1 cellular context compared by ENCODE assay signal in genomic region chr1:12604114-12604874, GRCh38.
TF ChIP-seq lines count a peak whose summit lies in the region.

No MANE protein-coding gene starts in this region.

TF ChIP-seq in HepG2, 621 proteins besides CTCF, POLR2A, EP300 and RAD21 (continued from another document and continues in another):
- peak; percentile 46; the same call in 1 of the 2 replicates for TF ChIP-seq HNF1B (CRISPR knock-in tag; IDR thresholded peaks at IDR 0.05)
- peak; percentile 76; the same call in 1 of the 2 replicates for TF ChIP-seq ATF2 (CRISPR knock-in tag; IDR thresholded peaks at IDR 0.05)
- no peak for TF ChIP-seq IRF1 (CRISPR knock-in tag; IDR thresholded peaks at IDR 0.05; ENCODE audit: low read depth)
- TF ChIP-seq ZNF530 (CRISPR knock-in tag; IDR thresholded peaks at IDR 0.05; ENCODE audit: low read depth), result no peak
- TF ChIP-seq ZFX (CRISPR knock-in tag; IDR thresholded peaks at IDR 0.05; ENCODE audit: low read depth), result peak; percentile 57; the same call in 1 of the 2 replicates
- no peak for TF ChIP-seq DNMT1 (CRISPR knock-in tag; IDR thresholded peaks at IDR 0.05)
- peak; percentile 52; the same call in 1 of the 2 replicates for TF ChIP-seq HOXA3 (CRISPR knock-in tag; IDR thresholded peaks at IDR 0.05)
- peak; percentile 85 for TF ChIP-seq ZNF614 (CRISPR knock-in tag; IDR thresholded peaks at IDR 0.05; ENCODE audit: borderline replicate concordance)
- peak; percentile 63; the same call in 1 of the 2 replicates for TF ChIP-seq BCL3 (CRISPR knock-in tag; IDR thresholded peaks at IDR 0.05)
- 0 out of 2 replicates have a peak, but pooled peaks have one; percentile 19 for TF ChIP-seq POLR2G (IDR thresholded peaks at IDR 0.05; ENCODE audit: low read depth, low read length)
- TF ChIP-seq MTERF4 (CRISPR knock-in tag; IDR thresholded peaks at IDR 0.05), result no peak
- no peak for TF ChIP-seq BRD4 (CRISPR knock-in tag; IDR thresholded peaks at IDR 0.05)
- peak; percentile 69; the same call in 1 of the 2 replicates for TF ChIP-seq TARDBP (CRISPR knock-in tag; IDR thresholded peaks at IDR 0.05)
- TF ChIP-seq ZNF275 (CRISPR knock-in tag; IDR thresholded peaks at IDR 0.05; ENCODE audit: borderline replicate concordance), result no peak
- TF ChIP-seq ZNF543 (CRISPR knock-in tag; IDR thresholded peaks at IDR 0.05), result no peak
- 0 out of 2 replicates have a peak, but pooled peaks have one; percentile 48 for TF ChIP-seq JUN (CRISPR knock-in tag; IDR thresholded peaks at IDR 0.05)
- TF ChIP-seq ZFP36L1 (CRISPR knock-in tag; IDR thresholded peaks at IDR 0.05), result peak; percentile 66; the same call in 1 of the 2 replicates
- no peak for TF ChIP-seq ZNF704 (CRISPR knock-in tag; IDR thresholded peaks at IDR 0.05; ENCODE audit: borderline replicate concordance)
- TF ChIP-seq FOXJ3 (CRISPR knock-in tag; IDR thresholded peaks at IDR 0.05; ENCODE audit: borderline replicate concordance), result peak; percentile 22; the same call in 1 of the 2 replicates
- TF ChIP-seq DBP (CRISPR knock-in tag; IDR thresholded peaks at IDR 0.05; ENCODE audit: not compliant biosample characterization), result no peak
- TF ChIP-seq ZGPAT (CRISPR knock-in tag; IDR thresholded peaks at IDR 0.05), result peak; percentile 81
- TF ChIP-seq NFKBIZ (CRISPR knock-in tag; IDR thresholded peaks at IDR 0.05), result peak; percentile 96; the same call in 1 of the 2 replicates
- peak; percentile 92 for TF ChIP-seq JUNB (CRISPR knock-in tag; IDR thresholded peaks at IDR 0.05; ENCODE audit: borderline replicate concordance)
- peak; percentile 60; the same call in 1 of the 2 replicates for TF ChIP-seq ZNF605 (CRISPR knock-in tag; IDR thresholded peaks at IDR 0.05)
- peak; percentile 88 for TF ChIP-seq MEF2D (CRISPR knock-in tag; IDR thresholded peaks at IDR 0.05)
- no peak for TF ChIP-seq CBX2 (IDR thresholded peaks at IDR 0.05; ENCODE audit: low read depth, low read length)
- TF ChIP-seq CBX2 (CRISPR knock-in tag; IDR thresholded peaks at IDR 0.05; ENCODE audit: low read depth), result no peak
- TF ChIP-seq KDM2A (CRISPR knock-in tag; IDR thresholded peaks at IDR 0.05; ENCODE audit: borderline replicate concordance, low read depth), result 0 out of 2 replicates have a peak, but pooled peaks have one; percentile 48
- peak; percentile 97 for TF ChIP-seq NR2F6 (IDR thresholded peaks at IDR 0.05)
- TF ChIP-seq NR2F6 (CRISPR knock-in tag; IDR thresholded peaks at IDR 0.05), result peak; percentile 98
- TF ChIP-seq SNAPC4 (CRISPR knock-in tag; IDR thresholded peaks at IDR 0.05), result peak; percentile 79
- no peak for TF ChIP-seq RFX5 (IDR thresholded peaks at IDR 0.05; ENCODE audit: low read depth, low read length)
- peak; percentile 57; the same call in 1 of the 2 replicates for TF ChIP-seq PBX2 (CRISPR knock-in tag; IDR thresholded peaks at IDR 0.05)
- TF ChIP-seq ZSCAN25 (CRISPR knock-in tag; IDR thresholded peaks at IDR 0.05), result peak; percentile 60; the same call in 1 of the 2 replicates
- TF ChIP-seq BORCS8-MEF2B (CRISPR knock-in tag; IDR thresholded peaks at IDR 0.05), result no peak
- peak; percentile 95 for TF ChIP-seq ZBTB26 (CRISPR knock-in tag; IDR thresholded peaks at IDR 0.05; ENCODE audit: borderline replicate concordance)
- peak; percentile 66; the same call in 1 of the 2 replicates for TF ChIP-seq ZNF12 (CRISPR knock-in tag; IDR thresholded peaks at IDR 0.05)
- no peak for TF ChIP-seq ZNF510 (CRISPR knock-in tag; IDR thresholded peaks at IDR 0.05; ENCODE audit: low read depth)
- peak; percentile 66; the same call in 1 of the 2 replicates for TF ChIP-seq ZNF337 (CRISPR knock-in tag; IDR thresholded peaks at IDR 0.05; ENCODE audit: borderline replicate concordance, low read depth)
- peak; percentile 51; the same call in 1 of the 2 replicates for TF ChIP-seq ZNF772 (CRISPR knock-in tag; IDR thresholded peaks at IDR 0.05)
- TF ChIP-seq ZKSCAN8 (CRISPR knock-in tag; IDR thresholded peaks at IDR 0.05; ENCODE audit: borderline replicate concordance), result peak; percentile 86
